Comparison of ENCODE assay signal across 8 cellular contexts in genomic region chrX:1391370-1391706, GRCh38. TPM values are rescaled to one million over a fixed set of nuclear protein-coding genes. Genes with fewer than 3 reads are reported as not detected.
DNase-seq lines count a peak whose midpoint lies in the region; ATAC-seq and TF ChIP-seq lines count a peak whose summit lies in the region.

No MANE protein-coding gene starts in this region.

- peak overlapping the region; percentile 98 for H3K27ac ChIP-seq in C4-2B

- POLR2A ChIA-PET in activated naive CD8-positive, alpha-beta T cell treated with anti-CD3 and anti-CD28 coated beads, Interleukin-2, amount 10 ng/mL, durations not matched to agents 7 days and 5 days (lab: Charles Lee) = no interaction called here

- peak overlapping the region; percentile 100 for H3K4me3 ChIP-seq in iPS-18c (ENCODE audit: insufficient read depth, low read depth, low read length)

- no peaks in the 10 kb centered on the region for H3K9me3 Mint-ChIP-seq in activated naive CD8-positive, alpha-beta T cell treated with anti-CD3 and anti-CD28 coated beads, Interleukin-2, amount 10 ng/mL, durations not matched to agents 7 days and 5 days

- peak; percentile 39 for ATAC-seq in HG02610 (IDR thresholded peaks at IDR 0.05; ENCODE audit: unreplicated experiment)
- ATAC-seq in activated naive CD8-positive, alpha-beta T cell treated with anti-CD3 and anti-CD28 coated beads, Interleukin-2, amount 10 ng/mL, durations not matched to agents 7 days and 5 days (ENCODE audit: low read depth) = no peak
- no peak for ATAC-seq in sciatic nerve

- H3K36me3 Mint-ChIP-seq in activated naive CD8-positive, alpha-beta T cell treated with anti-CD3 and anti-CD28 coated beads, Interleukin-2, amount 10 ng/mL, durations not matched to agents 7 days and 5 days = peaks cover 33% of the 10 kb centered on the region

- peak; percentile 99 for DNase-seq in activated naive CD8-positive, alpha-beta T cell treated with anti-CD3 and anti-CD28 coated beads, Interleukin-2, amount 10 ng/mL, durations not matched to agents 7 days and 5 days
- peak; percentile 96 for DNase-seq in stimulated activated CD8-positive, alpha-beta memory T cell treated with anti-CD3 and anti-CD28 coated beads, Interleukin-4, amount 100 ng/mL, for 48 hours
- DNase-seq in NCI-H446 (lab: John Stamatoyannopoulos, UW) (no peak), sciatic nerve (ENCODE audit: low spot score) (no peak), GDM1 (lab: John Stamatoyannopoulos, UW) (no peak)

- no peak for TF ChIP-seq CTCF in C4-2B (conservative IDR thresholded peaks at IDR 0.05)

- no peaks in the 10 kb centered on the region for H3K27me3 Mint-ChIP-seq in activated naive CD8-positive, alpha-beta T cell treated with anti-CD3 and anti-CD28 coated beads, Interleukin-2, amount 10 ng/mL, durations not matched to agents 7 days and 5 days

- intact Hi-C loops in sciatic nerve (cut with DNase I) = no loop called here

- H3K9me3 ChIP-seq in iPS-18c (ENCODE audit: control insufficient read depth, insufficient read depth, low read length) = no peaks in the 10 kb centered on the region

- H3K27ac Mint-ChIP-seq in activated naive CD8-positive, alpha-beta T cell treated with anti-CD3 and anti-CD28 coated beads, Interleukin-2, amount 10 ng/mL, durations not matched to agents 7 days and 5 days = peak overlapping the region; percentile 95

- peaks cover 32% of the 10 kb centered on the region for H3K4me1 Mint-ChIP-seq in activated naive CD8-positive, alpha-beta T cell treated with anti-CD3 and anti-CD28 coated beads, Interleukin-2, amount 10 ng/mL, durations not matched to agents 7 days and 5 days

- peak overlapping the region; percentile 94 for H3K4me3 Mint-ChIP-seq in activated naive CD8-positive, alpha-beta T cell treated with anti-CD3 and anti-CD28 coated beads, Interleukin-2, amount 10 ng/mL, durations not matched to agents 7 days and 5 days

RNA-seq across cellular contexts. Expression of gene SLC25A6, which starts 0.6 kb away (rescaled TPM):
- 100 to 1,000 TPM; 235 to 241 TPM for total RNA-seq in activated naive CD8-positive, alpha-beta T cell treated with anti-CD3 and anti-CD28 coated beads, Interleukin-2, amount 10 ng/mL, durations not matched to agents 7 days and 5 days
- 167 TPM for total RNA-seq in sciatic nerve

RNA-seq across cellular contexts. Expression of gene IL3RA, which starts 54.8 kb away (rescaled TPM):
- total RNA-seq in activated naive CD8-positive, alpha-beta T cell treated with anti-CD3 and anti-CD28 coated beads, Interleukin-2, amount 10 ng/mL, durations not matched to agents 7 days and 5 days = under 1 TPM; 0.17 to 0.77 TPM
- total RNA-seq in sciatic nerve = 17.5 TPM

Comparison
In these comparisons a context has a peak if more than half of its experiments do, and no peak if none do; other contexts are left out.
1. DNase-seq: peak in activated naive CD8-positive, alpha-beta T cell treated with anti-CD3 and anti-CD28 coated beads, Interleukin-2, amount 10 ng/mL, durations not matched to agents 7 days and 5 days (single experiment) and stimulated activated CD8-positive, alpha-beta memory T cell treated with anti-CD3 and anti-CD28 coated beads, Interleukin-4, amount 100 ng/mL, for 48 hours (single experiment); none in NCI-H446 (0 of 2), sciatic nerve (single experiment) and GDM1 (single experiment).
2. RNA of gene IL3RA, which starts 54.8 kb away (total RNA-seq): 17.5 TPM in sciatic nerve (single experiment); 0.17 to 0.77 TPM in activated naive CD8-positive, alpha-beta T cell treated with anti-CD3 and anti-CD28 coated beads, Interleukin-2, amount 10 ng/mL, durations not matched to agents 7 days and 5 days; every median in the first group is over 10 times any median in the second.